In the genomic region with DNA sequence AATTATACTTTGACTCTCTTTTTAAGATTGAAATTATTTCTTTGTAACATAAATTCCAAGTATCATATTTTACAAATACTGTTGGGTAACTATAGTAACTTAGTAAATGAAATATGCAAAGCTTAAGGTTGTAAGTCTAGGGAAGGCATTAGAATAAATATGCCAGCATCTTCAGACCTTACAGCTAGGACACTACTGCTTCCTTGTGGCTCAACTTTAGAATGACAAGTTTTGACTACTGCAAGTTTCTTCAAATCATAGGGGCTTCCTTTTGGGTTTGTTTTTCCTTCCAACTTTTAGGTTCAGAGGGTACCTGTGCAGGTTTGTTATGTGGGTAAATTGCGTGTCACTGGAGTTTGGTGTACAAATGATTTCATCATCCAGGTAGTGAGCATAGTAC, we compare ENCODE assay signal across 9 cellular contexts. TPM values are rescaled to one million over a fixed set of nuclear protein-coding genes. Genes with fewer than 3 reads are reported as not detected.
DNase-seq lines count a peak whose midpoint lies in the region; ATAC-seq, FAIRE-seq and TF ChIP-seq lines count a peak whose summit lies in the region.
"Had no signal": no experiment of that assay in that cellular context is flagged by ENCODE, and none has a peak within 500 bp of the region (broad histone marks: within the 10 kb centered on the region; RNA-seq: fewer than 3 reads in every experiment).

No MANE protein-coding gene starts in this region.

- no peak overlapping the region for H3K27ac ChIP-seq in CD4-positive, alpha-beta T cell (ENCODE audit: low read depth, low read length)
- H3K27ac ChIP-seq in lung (ENCODE audit: low read depth in 1 of 2, low read length in 1 of 2): no peak overlapping the region
- H3K27ac ChIP-seq: suprapubic skin had no signal

- intact Hi-C loops in CD4-positive, alpha-beta T cell (cut with DNase I, micrococcal nuclease): loop anchor here (2.0 to 10.0 kb wide), 5 partner anchors 200 to 740 kb away; no protein-coding TSS in a partner anchor
- intact Hi-C loops in mucosa of descending colon (cut with DNase I, micrococcal nuclease): no loop called here

- no peak for DNase-seq in CD4-positive, alpha-beta T cell
- peak; percentile 18 for DNase-seq in HTR-8/SVneo (ENCODE audit: insufficient read length, low spot score)
- DNase-seq in adipocyte (ENCODE audit: low read depth): peak; percentile 22
- no peak for DNase-seq in lung (ENCODE audit: low spot score)
- DNase-seq in GM20000 (ENCODE audit: low spot score): no peak
- no peak for DNase-seq in NCI-H187 (lab: John Stamatoyannopoulos, UW)
- no peak for DNase-seq in mucosa of descending colon
- no peak for DNase-seq in putamen (ENCODE audit: low spot score)

- no peaks in the 10 kb centered on the region for H3K27me3 ChIP-seq in CD4-positive, alpha-beta T cell (ENCODE audit: control insufficient read depth, insufficient read depth, low read length)
- H3K27me3 ChIP-seq in adipocyte (replicated peaks; ENCODE audit: control insufficient read depth, insufficient read depth, low read length) (no peaks in the 10 kb centered on the region), lung (ENCODE audit: control insufficient read depth, insufficient read depth) (no peaks in the 10 kb centered on the region)
- H3K27me3 ChIP-seq: suprapubic skin had no signal

- no peaks in the 10 kb centered on the region for H3K36me3 Mint-ChIP-seq in CD4-positive, alpha-beta T cell (ENCODE audit: low read depth)

- H3K4me3 Mint-ChIP-seq in CD4-positive, alpha-beta T cell: no peak overlapping the region

- no peaks in the 10 kb centered on the region for H3K4me1 Mint-ChIP-seq in CD4-positive, alpha-beta T cell (ENCODE audit: low read depth)

- H3K4me1 ChIP-seq in adipocyte (ENCODE audit: control insufficient read depth, insufficient read depth, low read length): no peaks in the 10 kb centered on the region
- no peaks in the 10 kb centered on the region for H3K4me1 ChIP-seq in lung (ENCODE audit: control insufficient read depth in 2 of 2, insufficient read depth in 2 of 2, low read length in 2 of 2)
- H3K4me1 ChIP-seq in mucosa of descending colon (ENCODE audit: low read depth): no peaks in the 10 kb centered on the region
- H3K4me1 ChIP-seq: suprapubic skin had no signal

- CTCF ChIA-PET in CD4-positive, alpha-beta T cell (lab: Charles Lee): interaction anchor here (0.5 to 2.4 kb wide), 7 partner anchors 127 to 512 kb away, joined by 3 to 6 read pairs (median 3); no protein-coding TSS in a partner anchor

- H3K27ac Mint-ChIP-seq in CD4-positive, alpha-beta T cell: no peak overlapping the region

- peaks cover 2% of the 10 kb centered on the region for H3K9me3 Mint-ChIP-seq in CD4-positive, alpha-beta T cell

- peak; percentile 65 for ATAC-seq in CD4-positive, alpha-beta T cell (ENCODE audit: poor library complexity)
- ATAC-seq in lung (ENCODE audit: insufficient read depth, low FRiP score): no peak
- no peak for ATAC-seq in mucosa of descending colon

- H3K9ac ChIP-seq in adipocyte (ENCODE audit: low read length): no peak overlapping the region

- TF ChIP-seq CTCF in CD4-positive, alpha-beta T cell (IDR thresholded peaks at IDR 0.05): peak; percentile 58
- TF ChIP-seq CTCF in lung (IDR thresholded peaks at IDR 0.05; ENCODE audit: control extremely low read depth, extremely low read depth) (peak; percentile 29), GM20000 (IDR thresholded peaks at IDR 0.05; ENCODE audit: extremely low read depth, missing control alignments) (no peak), mucosa of descending colon (IDR thresholded peaks at IDR 0.05) (no peak)

- FAIRE-seq in HTR-8/SVneo (lab: Jason Lieb, UNC): no peak

- no peaks in the 10 kb centered on the region for H3K36me3 ChIP-seq in adipocyte (ENCODE audit: control insufficient read depth, insufficient read depth, low read length, severe bottlenecking)
- H3K36me3 ChIP-seq in lung (ENCODE audit: control insufficient read depth in 2 of 2, insufficient read depth in 2 of 2, low read length in 2 of 2): no peaks in the 10 kb centered on the region
- no peaks in the 10 kb centered on the region for H3K36me3 ChIP-seq in mucosa of descending colon (ENCODE audit: low read depth)
- H3K36me3 ChIP-seq: suprapubic skin had no signal

- POLR2A ChIA-PET in CD4-positive, alpha-beta T cell (lab: Charles Lee): interaction anchor here (0.6 to 1.4 kb wide), 2 partner anchors 257 to 349 kb away, joined by 3 read pairs; a partner anchor contains a TSS

- H3K9me3 ChIP-seq in CD4-positive, alpha-beta T cell (ENCODE audit: control insufficient read depth, low read length): peaks cover 7% of the 10 kb centered on the region
- H3K9me3 ChIP-seq in adipocyte (ENCODE audit: control insufficient read depth, low read length): peaks cover 8% of the 10 kb centered on the region
- H3K9me3 ChIP-seq in lung (ENCODE audit: control insufficient read depth in 2 of 2, insufficient read depth in 1 of 2, low read length in 1 of 2): peaks cover 0 to 2% of the 10 kb centered on the region in 2 donors
- no peaks in the 10 kb centered on the region for H3K9me3 ChIP-seq in mucosa of descending colon
- H3K9me3 ChIP-seq: suprapubic skin had no signal

- 86 to 87% methylated on average over 1 of the region's 1 CpG for WGBS in lung, 2 donors

- H3K27me3 Mint-ChIP-seq in CD4-positive, alpha-beta T cell: peaks cover 21% of the 10 kb centered on the region

- H3K4me3 ChIP-seq in adipocyte (ENCODE audit: low read length) (no peak overlapping the region), lung (no peak overlapping the region), mucosa of descending colon (no peak overlapping the region)
- H3K4me3 ChIP-seq: suprapubic skin had no signal

RNA-seq across cellular contexts. Expression of a gene that starts 17.7 kb away (rescaled TPM):
- not detected for total RNA-seq in CD4-positive, alpha-beta T cell
- total RNA-seq in lung: under 1 TPM in 1 of 2 donors, not detected in 1; 0.37 TPM
- under 1 TPM in 1 of 2 donors, not detected in 1; 0.16 TPM for polyA plus RNA-seq in lung
- total RNA-seq in mucosa of descending colon: not detected
- total RNA-seq: suprapubic skin had no signal

RNA-seq across cellular contexts. Expression of a gene that starts 27.6 kb away (rescaled TPM):
- not detected for total RNA-seq in CD4-positive, alpha-beta T cell
- total RNA-seq in lung (1 to 10 TPM in 1 of 2 donors, under 1 TPM in 1; 0.52 to 1.5 TPM), mucosa of descending colon (under 1 TPM in 1 of 3 donors, not detected in 2; 0.41 TPM)
- polyA plus RNA-seq in lung: under 1 TPM; 0.21 to 0.22 TPM
- total RNA-seq: suprapubic skin had no signal

Comparison
In these comparisons a context has a peak if more than half of its experiments do, and no peak if none do; other contexts are left out.
1. DNase-seq: peak in HTR-8/SVneo (single experiment) and adipocyte (single experiment); none in CD4-positive, alpha-beta T cell (0 of 10), lung (single experiment), GM20000 (single experiment), NCI-H187 (0 of 2), mucosa of descending colon (0 of 3) and putamen (single experiment).
2. CTCF ChIP-seq: peak in CD4-positive, alpha-beta T cell (single experiment) and lung (single experiment); none in GM20000 (single experiment) and mucosa of descending colon (single experiment).
3. intact Hi-C loops: an anchor here in CD4-positive, alpha-beta T cell (2.0 to 10.0 kb wide); none called in mucosa of descending colon.